In genomic region chr20:5821627-5822215, GRCh38 we compare ENCODE assay signal across 1 cellular context.
TF ChIP-seq lines count a peak whose summit lies in the region.

No MANE protein-coding gene starts in this region.

TF ChIP-seq in HepG2, 621 proteins besides CTCF, POLR2A, EP300 and RAD21 (continued from another document and continues in another):
- TF ChIP-seq PRDM4 (CRISPR knock-in tag; IDR thresholded peaks at IDR 0.05; ENCODE audit: borderline replicate concordance) (no peak), FOXA3 (CRISPR knock-in tag; IDR thresholded peaks at IDR 0.05) (peak; percentile 75), HHEX (CRISPR knock-in tag; IDR thresholded peaks at IDR 0.05) (no peak), PHF5A (CRISPR knock-in tag; IDR thresholded peaks at IDR 0.05; ENCODE audit: low read depth, unreplicated experiment) (peak; percentile 30), ZNF580 (CRISPR knock-in tag; IDR thresholded peaks at IDR 0.05; ENCODE audit: borderline replicate concordance, low read depth) (peak; percentile 69; the same call in 1 of the 2 replicates), SAFB2 (CRISPR knock-in tag; IDR thresholded peaks at IDR 0.05; ENCODE audit: borderline replicate concordance, low read depth) (no peak; the same call in 1 of the 2 replicates), BRD4 (CRISPR knock-in tag; IDR thresholded peaks at IDR 0.05) (peak; percentile 76), REL (CRISPR knock-in tag; conservative IDR thresholded peaks at IDR 0.05) (no peak), ETV6 (CRISPR knock-in tag; conservative IDR thresholded peaks at IDR 0.05) (0 out of 2 replicates have a peak, but pooled peaks have one; percentile 43), PLRG1 (conservative IDR thresholded peaks at IDR 0.05) (no peak), TBX3 (IDR thresholded peaks at IDR 0.05; ENCODE audit: borderline replicate concordance) (no peak), ZNF274 (CRISPR knock-in tag; IDR thresholded peaks at IDR 0.05) (no peak), ZSCAN25 (CRISPR knock-in tag; IDR thresholded peaks at IDR 0.05) (no peak), CERS6 (CRISPR knock-in tag; IDR thresholded peaks at IDR 0.05) (no peak), THRA (CRISPR knock-in tag; IDR thresholded peaks at IDR 0.05; ENCODE audit: borderline replicate concordance) (peak; percentile 74), CEBPG (CRISPR knock-in tag; IDR thresholded peaks at IDR 0.05) (peak; percentile 37; the same call in 1 of the 2 replicates), ZNF850 (CRISPR knock-in tag; conservative IDR thresholded peaks at IDR 0.05) (no peak), AHDC1 (CRISPR knock-in tag; IDR thresholded peaks at IDR 0.05; ENCODE audit: borderline replicate concordance) (peak; percentile 76), E2F5 (CRISPR knock-in tag; conservative IDR thresholded peaks at IDR 0.05) (no peak), CAMTA2 (CRISPR knock-in tag; IDR thresholded peaks at IDR 0.05; ENCODE audit: borderline replicate concordance) (no peak), ZNF563 (CRISPR knock-in tag; IDR thresholded peaks at IDR 0.05) (peak; percentile 53; the same call in 1 of the 2 replicates), MIER2 (CRISPR knock-in tag; IDR thresholded peaks at IDR 0.05) (peak; percentile 72), ZFP41 (CRISPR knock-in tag; IDR thresholded peaks at IDR 0.05; ENCODE audit: borderline replicate concordance) (peak; percentile 87; the same call in 1 of the 2 replicates), AHR (CRISPR knock-in tag; IDR thresholded peaks at IDR 0.05) (no peak), MAF1 (CRISPR knock-in tag; IDR thresholded peaks at IDR 0.05; ENCODE audit: borderline replicate concordance) (no peak), CHD4 (IDR thresholded peaks at IDR 0.05; ENCODE audit: borderline replicate concordance, low read length) (no peak; the same call in 1 of the 2 replicates), ARNT2 (CRISPR knock-in tag; IDR thresholded peaks at IDR 0.05; ENCODE audit: low read depth) (peak; percentile 60), MAX (IDR thresholded peaks at IDR 0.05) (peak; percentile 70; the same call in 1 of the 2 replicates), TBL1XR1 (IDR thresholded peaks at IDR 0.05; ENCODE audit: borderline replicate concordance, low read length, partially characterized antibody) (no peak), NR0B2 (CRISPR knock-in tag; IDR thresholded peaks at IDR 0.05) (no peak), PRMT3 (CRISPR knock-in tag; IDR thresholded peaks at IDR 0.05; ENCODE audit: borderline replicate concordance, low read depth) (no peak), KDM3A (CRISPR knock-in tag; IDR thresholded peaks at IDR 0.05; ENCODE audit: low read depth) (peak; percentile 74; the same call in 1 of the 2 replicates), ZNF17 (CRISPR knock-in tag; IDR thresholded peaks at IDR 0.05) (no peak), KDM5A (IDR thresholded peaks at IDR 0.05; ENCODE audit: borderline replicate concordance, low read length) (no peak), CENPT (CRISPR knock-in tag; IDR thresholded peaks at IDR 0.05; ENCODE audit: low read depth) (no peak), ZXDC (CRISPR knock-in tag; IDR thresholded peaks at IDR 0.05) (no peak), ZNF552 (CRISPR knock-in tag; IDR thresholded peaks at IDR 0.05; ENCODE audit: borderline replicate concordance) (no peak), ZNF780A (CRISPR knock-in tag; IDR thresholded peaks at IDR 0.05) (no peak), ZNF30 (CRISPR knock-in tag; IDR thresholded peaks at IDR 0.05) (no peak), RXRB (CRISPR knock-in tag; IDR thresholded peaks at IDR 0.05; ENCODE audit: borderline replicate concordance) (peak; percentile 89), ZNF335 (CRISPR knock-in tag; IDR thresholded peaks at IDR 0.05) (peak; percentile 80), ZSCAN5A (CRISPR knock-in tag; IDR thresholded peaks at IDR 0.05; ENCODE audit: borderline replicate concordance) (no peak), CENPBD1 (CRISPR knock-in tag; IDR thresholded peaks at IDR 0.05; ENCODE audit: borderline replicate concordance, low read depth) (no peak), ZMYM4 (CRISPR knock-in tag; IDR thresholded peaks at IDR 0.05) (peak; percentile 89)
